ENCODE assay signal across 22 cellular contexts in the genomic region with DNA sequence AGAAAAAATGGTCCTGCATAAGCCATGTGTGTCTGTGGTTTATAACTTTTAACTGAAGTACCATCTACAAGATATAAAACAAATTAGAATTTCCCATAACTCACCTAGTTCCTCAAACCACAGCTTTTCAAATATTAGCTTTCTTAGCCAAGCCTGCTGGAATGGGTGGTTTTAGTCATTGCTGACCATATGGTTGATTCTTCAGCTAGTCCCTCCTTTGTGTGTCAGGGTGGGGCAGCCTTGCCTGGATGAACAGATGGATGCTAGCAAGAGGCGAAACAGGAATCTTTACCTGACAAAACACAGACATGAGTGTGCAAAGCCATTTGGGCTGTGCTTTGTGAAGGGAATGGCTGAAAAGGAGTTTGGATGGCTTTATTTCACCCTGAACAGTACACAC. TPM values are rescaled to one million over a fixed set of nuclear protein-coding genes. Genes with fewer than 3 reads are reported as not detected.
DNase-seq lines count a peak whose midpoint lies in the region; ATAC-seq, FAIRE-seq and TF ChIP-seq lines count a peak whose summit lies in the region.
"Had no signal": no experiment of that assay in that cellular context is flagged by ENCODE, and none has a peak within 500 bp of the region (broad histone marks: within the 10 kb centered on the region; RNA-seq: fewer than 3 reads in every experiment).

No MANE protein-coding gene starts in this region.

- no peak overlapping the region for H3K27ac Mint-ChIP-seq in CD4-positive, alpha-beta memory T cell
- H3K27ac Mint-ChIP-seq: activated naive CD4-positive, alpha-beta T cell treated with anti-CD3 and anti-CD28 coated beads for 36 hours; brain; IgD-negative memory B cell had no signal

- TF ChIP-seq RAD21 in A549 (conservative IDR thresholded peaks at IDR 0.05 in 1 of 2, IDR thresholded peaks at IDR 0.05 in 1 of 2), result no peak

- WGBS in A549 (ENCODE audit: missing lambda C conversion rate), result 94% methylated on average over 1 of the region's 1 CpG
- 81% methylated on average over 1 of the region's 1 CpG for WGBS in smooth muscle cell (ENCODE audit: low lambda C conversion rate)

- TF ChIP-seq POLR2A in A549 (IDR thresholded peaks at IDR 0.05; ENCODE audit: low read length), result no peak

- 0 out of 3 replicates have a peak overlapping the region, but pooled peaks have one; percentile 1 for H3K4me2 ChIP-seq in A549
- H3K4me2 ChIP-seq in smooth muscle cell, result no peak overlapping the region

- H3K27ac ChIP-seq in A549 (0 out of 6 replicates have a peak overlapping the region, but pooled peaks of 1 of the 2 experiments have one; percentile 1), smooth muscle cell (ENCODE audit: low read depth) (no peak overlapping the region)
- no peak overlapping the region for H3K27ac ChIP-seq in CD4-positive, alpha-beta memory T cell (ENCODE audit: low read depth, low read length)
- H3K27ac ChIP-seq: right lobe of liver, vagina had no signal

- H3K4me1 ChIP-seq in A549 (peaks cover 22% of the 10 kb centered on the region), smooth muscle cell (ENCODE audit: low read depth) (no peaks in the 10 kb centered on the region)
- no peaks in the 10 kb centered on the region for H3K4me1 ChIP-seq in CD4-positive, alpha-beta memory T cell (ENCODE audit: insufficient read depth, low read length)
- H3K4me1 ChIP-seq: right lobe of liver, vagina had no signal

- FAIRE-seq in A549 (lab: Jason Lieb, UNC) (no peak), frontal cortex (lab: Jason Lieb, UNC) (no peak)
- FAIRE-seq: TTC549 had no signal

- H3K9me3 ChIP-seq in A549 (no peaks in the 10 kb centered on the region), smooth muscle cell (replicated peaks; ENCODE audit: low read depth) (no peaks in the 10 kb centered on the region)
- H3K9me3 ChIP-seq in CD4-positive, alpha-beta memory T cell (ENCODE audit: control insufficient read depth in 1 of 2, low read length in 2 of 2), result no peaks in the 10 kb centered on the region
- H3K9me3 ChIP-seq: right lobe of liver, vagina had no signal

- H3K4me1 Mint-ChIP-seq in CD4-positive, alpha-beta memory T cell, result no peaks in the 10 kb centered on the region
- H3K4me1 Mint-ChIP-seq: brain, IgD-negative memory B cell had no signal

- no peaks in the 10 kb centered on the region for H3K36me3 Mint-ChIP-seq in CD4-positive, alpha-beta memory T cell
- H3K36me3 Mint-ChIP-seq: brain, IgD-negative memory B cell had no signal

- no peak overlapping the region for H2AFZ ChIP-seq in smooth muscle cell (ENCODE audit: low read depth)

- intact Hi-C loops in CD4-positive, alpha-beta memory T cell (cut with micrococcal nuclease), result no loop called here

- POLR2A ChIA-PET in A549 (lab: Yijun Ruan, JAX), result no interaction called here
- POLR2A ChIA-PET in CD4-positive, alpha-beta memory T cell (lab: Charles Lee; ENCODE audit: partially characterized antibody), result no interaction called here

- H3K4me3 ChIP-seq in A549, result no peak overlapping the region
- H3K4me3 ChIP-seq in smooth muscle cell, result no peak overlapping the region
- H3K4me3 ChIP-seq in CD4-positive, alpha-beta memory T cell (ENCODE audit: low read length in 2 of 2), result no peak overlapping the region
- H3K4me3 ChIP-seq: dorsolateral prefrontal cortex, right lobe of liver, vagina had no signal

- TF ChIP-seq CTCF in A549 (IDR thresholded peaks at IDR 0.05) (no peak), smooth muscle cell (IDR thresholded peaks at IDR 0.05; ENCODE audit: borderline replicate concordance, insufficient read depth, poor library complexity, severe bottlenecking) (no peak)

- CTCF ChIA-PET in A549 (lab: Yijun Ruan, JAX), result interaction anchor here (0.7 to 2.8 kb wide), 6 partner anchors 13 to 108 kb away, joined by 3 to 10 read pairs (median 5); no protein-coding TSS in a partner anchor
- CTCF ChIA-PET in CD4-positive, alpha-beta memory T cell (lab: Charles Lee; ENCODE audit: partially characterized antibody), result interaction anchor here (1.1 kb wide), 1 partner anchor 18 kb away, joined by 4 read pairs; no protein-coding TSS in a partner anchor

- H3K27me3 Mint-ChIP-seq in CD4-positive, alpha-beta memory T cell, result peaks cover 22 to 27% of the 10 kb centered on the region in 2 donors

- peak in 1 of 2 experiments; percentile 22; a peak in 2 of 6 replicates for ATAC-seq in A549
- no peak for ATAC-seq in GM18907 (IDR thresholded peaks at IDR 0.05; ENCODE audit: unreplicated experiment)
- ATAC-seq: right lobe of liver had no signal

- DNase-seq in A549 (ENCODE audit: low read depth in 1 of 2, low spot score in 1 of 2), result peak in 1 of 2 experiments; percentile 40
- DNase-seq in GM04503 (ENCODE audit: low read depth), result peak; percentile 19
- DNase-seq in astrocyte of the hippocampus (ENCODE audit: low read depth, low spot score), result peak; percentile 26
- DNase-seq in glomerular visceral epithelial cell (ENCODE audit: extremely low spot score), result peak; percentile 21
- DNase-seq in smooth muscle cell (lab: John Stamatoyannopoulos, UW; ENCODE audit: unreplicated experiment), result no peak
- DNase-seq in CD4-positive, alpha-beta memory T cell, result no peak
- no peak for DNase-seq in frontal cortex (ENCODE audit: low spot score in 2 of 2)
- DNase-seq: activated CD4-positive, alpha-beta T cell treated with anti-CD3 and anti-CD28 coated beads, Interleukin-2, amount 50 U/mL, for 1 hour; activated naive CD4-positive, alpha-beta T cell treated with anti-CD3 and anti-CD28 coated beads for 36 hours; GDM1; hypothalamus; NCI-H2029; right lobe of liver; stimulated activated CD4-positive, alpha-beta T cell treated with anti-CD3 and anti-CD28 coated beads, Interleukin-2, amount 100 ng/mL, for 24 hours had no signal

- no peaks in the 10 kb centered on the region for H4K20me1 ChIP-seq in smooth muscle cell (ENCODE audit: low read depth)

- TF ChIP-seq EP300 in A549 (IDR thresholded peaks at IDR 0.05), result no peak

- peaks cover 0 to 2% (median 0%) of the 10 kb centered on the region in 8 donors for H3K9me3 Mint-ChIP-seq in CD4-positive, alpha-beta memory T cell
- H3K9me3 Mint-ChIP-seq: activated naive CD4-positive, alpha-beta T cell treated with anti-CD3 and anti-CD28 coated beads for 36 hours; brain; IgD-negative memory B cell had no signal

- H3K9ac ChIP-seq in smooth muscle cell (ENCODE audit: low read depth), result no peak overlapping the region

- peaks cover 4% of the 10 kb centered on the region for H3K27me3 ChIP-seq in smooth muscle cell (ENCODE audit: low read depth)
- H3K27me3 ChIP-seq in CD4-positive, alpha-beta memory T cell (ENCODE audit: insufficient read depth, low read length), result no peaks in the 10 kb centered on the region
- H3K27me3 ChIP-seq: dorsolateral prefrontal cortex, right lobe of liver, vagina had no signal

- no peaks in the 10 kb centered on the region for H3F3A ChIP-seq in smooth muscle cell (ENCODE audit: low read depth)

- no peak overlapping the region for H3K4me3 Mint-ChIP-seq in CD4-positive, alpha-beta memory T cell
- H3K4me3 Mint-ChIP-seq: activated naive CD4-positive, alpha-beta T cell treated with anti-CD3 and anti-CD28 coated beads for 36 hours; brain; IgD-negative memory B cell had no signal

- H3K36me3 ChIP-seq in smooth muscle cell (ENCODE audit: low read depth), result no peaks in the 10 kb centered on the region
- H3K36me3 ChIP-seq in CD4-positive, alpha-beta memory T cell (ENCODE audit: insufficient read depth, low read length), result no peaks in the 10 kb centered on the region
- H3K36me3 ChIP-seq: right lobe of liver, vagina had no signal

- no peaks in the 10 kb centered on the region for H3K79me2 ChIP-seq in smooth muscle cell (ENCODE audit: low read depth)

TF ChIP-seq in A549, 52 proteins besides CTCF, POLR2A, EP300 and RAD21:
- TF ChIP-seq CHD4 (IDR thresholded peaks at IDR 0.05; ENCODE audit: borderline replicate concordance) (no peak), FOXS1 (CRISPR knock-in tag; IDR thresholded peaks at IDR 0.05) (no peak), ESRRA (IDR thresholded peaks at IDR 0.05; ENCODE audit: borderline replicate concordance, low read length) (no peak), ZSCAN20 (CRISPR knock-in tag; IDR thresholded peaks at IDR 0.05) (no peak), RNF2 (IDR thresholded peaks at IDR 0.05; ENCODE audit: borderline replicate concordance, low read depth) (no peak)

RNA-seq across cellular contexts. Expression of gene B3GNT6, which starts 6.9 kb away (rescaled TPM):
- polyA plus RNA-seq in A549 (2011; rRNA removed), result 0.04 and 0.11 TPM in 2 replicates
- polyA plus RNA-seq in A549 (2012; cell fraction: cytosol; rRNA removed), result 0.04 TPM in 1 of 2 replicates, not detected in the other
- polyA plus RNA-seq in A549 (2012; cell fraction: nucleus; rRNA removed), result 0.04 and 0.05 TPM in 2 replicates
- polyA plus RNA-seq in A549 (2017; fragmentation: RNase III; extraction: RNeasy Plus Mini Kit Qiagen cat#74134 plus additional on column Dnase treatment), result 0.04 to 0.05 TPM in 2 of 3 replicates, not detected in the other
- polyA minus RNA-seq in A549 (2011; rRNA and poly(A)+ RNA removed), result 0.15 TPM in 1 of 2 replicates, not detected in the other
- 0.13 TPM in 1 of 2 replicates, not detected in the other for total RNA-seq in smooth muscle cell
- polyA plus RNA-seq in smooth muscle cell, result 0.11 TPM in 1 of 2 replicates, not detected in the other
- total RNA-seq in CD4-positive, alpha-beta memory T cell, result not detected
- not detected for polyA plus RNA-seq in CD4-positive, alpha-beta memory T cell
- total RNA-seq in frontal cortex, result not detected
- total RNA-seq: activated naive CD4-positive, alpha-beta T cell treated with anti-CD3 and anti-CD28 coated beads for 36 hours; kidney epithelial cell; omental fat pad; right lobe of liver; vagina had no signal
- polyA plus RNA-seq: IgD-negative memory B cell had no signal

RNA-seq across cellular contexts. Expression of gene CAPN5, which starts 39.5 kb away (rescaled TPM):
- polyA plus RNA-seq in A549 (2011; rRNA removed) (12.9 and 16.6 TPM in 2 replicates), A549 (2017; fragmentation: RNase III; extraction: RNeasy Plus Mini Kit Qiagen cat#74134 plus additional on column Dnase treatment) (6.8 to 9.4 TPM (median 8.9 TPM) in 3 replicates), smooth muscle cell (23.1 and 23.2 TPM in 2 replicates)
- polyA plus RNA-seq in A549 (2012; cell fraction: cytosol; rRNA removed), result 4.6 and 6.4 TPM in 2 replicates
- 11.6 and 12.2 TPM in 2 replicates for polyA plus RNA-seq in A549 (2012; cell fraction: nucleus; rRNA removed)
- 18.2 and 19.7 TPM in 2 replicates for polyA minus RNA-seq in A549 (2011; rRNA and poly(A)+ RNA removed)
- total RNA-seq in smooth muscle cell (9.4 and 15.5 TPM in 2 replicates), frontal cortex (8.6 TPM)
- 1 to 10 TPM; 1.6 to 1.9 TPM for total RNA-seq in CD4-positive, alpha-beta memory T cell
- polyA plus RNA-seq in CD4-positive, alpha-beta memory T cell, result 1 to 10 TPM; 1.4 to 2.6 TPM

Comparison
In these comparisons a context has a peak if more than half of its experiments do, and no peak if none do; other contexts are left out.
1. DNase-seq: peak in GM04503 (single experiment), astrocyte of the hippocampus (single experiment) and glomerular visceral epithelial cell (single experiment); none in smooth muscle cell (single experiment), CD4-positive, alpha-beta memory T cell (0 of 5) and frontal cortex (0 of 2).